Comparison of ENCODE assay signal across 21 cellular contexts in the genomic region with DNA sequence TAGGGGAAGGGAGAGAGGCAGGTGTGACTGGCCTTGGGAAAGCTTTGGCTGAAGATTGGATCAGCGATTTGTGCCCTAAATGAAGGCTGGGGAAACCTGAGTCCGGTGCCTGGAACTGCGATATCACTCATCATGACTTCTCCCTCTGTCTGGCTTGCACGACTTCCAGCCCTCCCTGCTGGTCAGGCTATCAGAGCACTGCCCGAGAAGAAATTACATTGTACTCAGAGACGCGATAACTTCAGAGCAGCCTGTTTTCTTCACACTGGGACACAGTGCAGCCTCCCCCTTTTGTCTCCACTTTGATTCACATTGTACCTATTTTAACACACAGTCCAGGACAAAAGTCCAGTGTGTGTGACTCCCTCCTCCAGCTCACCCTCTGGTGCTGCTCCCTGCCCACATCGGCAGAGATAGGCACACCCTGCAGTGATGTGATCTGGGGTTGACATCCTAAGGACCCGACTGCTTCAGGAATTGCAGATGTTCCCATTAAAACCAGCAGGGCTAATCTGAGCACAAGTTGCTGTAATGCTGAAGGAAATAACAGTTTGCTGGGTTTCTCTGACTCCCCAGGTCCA.
DNase-seq lines count a peak whose midpoint lies in the region; ATAC-seq, FAIRE-seq and TF ChIP-seq lines count a peak whose summit lies in the region.
"Had no signal": no experiment of that assay in that cellular context is flagged by ENCODE, and none has a peak within 500 bp of the region (broad histone marks: within the 10 kb centered on the region; RNA-seq: fewer than 3 reads in every experiment).

No MANE protein-coding gene starts in this region.

- TF ChIP-seq RAD21 in HepG2 (CRISPR knock-in tag; IDR thresholded peaks at IDR 0.05) = no peak

- H2AFZ ChIP-seq in GM23338 = peak overlapping the region; percentile 83; the same call in 1 of the 2 replicates
- no peak overlapping the region for H2AFZ ChIP-seq in HepG2 (ENCODE audit: low read length)
- no peak overlapping the region for H2AFZ ChIP-seq in hepatocyte

- POLR2A ChIA-PET in HepG2 (lab: Yijun Ruan, JAX) = no interaction called here

- TF ChIP-seq POLR2A in HepG2 (IDR thresholded peaks at IDR 0.05; ENCODE audit: insufficient read depth in 1 of 2, low read depth in 2 of 2, low read length in 2 of 2) = no peak

- TF ChIP-seq CTCF in GM23338 (conservative IDR thresholded peaks at IDR 0.05; ENCODE audit: low read depth in 2 of 2) (no peak), HepG2 (CRISPR knock-in tag; IDR thresholded peaks at IDR 0.05) (no peak), hepatocyte (IDR thresholded peaks at IDR 0.05; ENCODE audit: poor library complexity) (no peak)

- no peaks in the 10 kb centered on the region for H3K9me3 Mint-ChIP-seq in GM23338

- CTCF ChIA-PET in HepG2 (lab: Yijun Ruan, JAX; ENCODE audit: low intra/inter-chr PET ratio, low total read pairs) = no interaction called here

- no peaks in the 10 kb centered on the region; the same call in 2 of the 3 replicates for H3K4me1 Mint-ChIP-seq in GM23338
- H3K4me1 Mint-ChIP-seq: CD8-positive, alpha-beta memory T cell had no signal

- H3K27ac ChIP-seq in GM23338 (ENCODE audit: low read depth) (no peak overlapping the region), HepG2 (ENCODE audit: extremely low read length, insufficient read depth, low read length) (no peak overlapping the region), small intestine (ENCODE audit: low read depth in 1 of 2, low read length in 1 of 2) (no peak overlapping the region), hepatocyte (no peak overlapping the region)
- H3K27ac ChIP-seq: Peyer's patch, SK-N-MC had no signal

- no peaks in the 10 kb centered on the region for H3F3A ChIP-seq in GM23338 (replicated peaks; ENCODE audit: low read depth)

- no peak overlapping the region for H3K4me2 ChIP-seq in GM23338
- no peak overlapping the region for H3K4me2 ChIP-seq in HepG2 (ENCODE audit: low read depth, low read length)
- H3K4me2 ChIP-seq in hepatocyte = no peak overlapping the region

- no peak overlapping the region for H3K9ac ChIP-seq in HepG2 (ENCODE audit: insufficient read depth, low read depth, low read length)

- peak; percentile 44; the same call in 2 of the 3 replicates for ATAC-seq in GM23338
- peak; percentile 60 for ATAC-seq in HepG2
- ATAC-seq in GM19328 (IDR thresholded peaks at IDR 0.05; ENCODE audit: unreplicated experiment) = no peak

- H3K4me3 ChIP-seq in GM23338 = no peak overlapping the region
- H3K4me3 ChIP-seq in HepG2 (replicated peaks in 1 of 3; ENCODE audit: insufficient read depth in 1 of 3, low read depth in 2 of 3, low read length in 3 of 3) = no peak overlapping the region
- no peak overlapping the region for H3K4me3 ChIP-seq in small intestine (ENCODE audit: low read depth in 1 of 2, low read length in 2 of 2)
- no peak overlapping the region for H3K4me3 ChIP-seq in hepatocyte
- H3K4me3 ChIP-seq: Peyer's patch, SK-N-MC had no signal

- WGBS in HepG2 (ENCODE audit: low lambda C conversion rate) = 38% methylated on average over 5 of the region's 9 CpGs
- 25 to 54% (median 26%) methylated on average over 9 of the region's 9 CpGs for WGBS in small intestine, 3 donors
- 65% methylated on average over 9 of the region's 9 CpGs for WGBS in hepatocyte (ENCODE audit: low lambda C conversion rate, missing lambda C conversion rate)

- TF ChIP-seq EP300 in HepG2 (IDR thresholded peaks at IDR 0.05; ENCODE audit: low read depth in 2 of 2, low read length in 2 of 2) = no peak
- no peak for TF ChIP-seq EP300 in HepG2 (CRISPR knock-in tag; IDR thresholded peaks at IDR 0.05; ENCODE audit: borderline replicate concordance)

- H3K79me2 ChIP-seq in GM23338 (replicated peaks; ENCODE audit: insufficient read depth) (no peaks in the 10 kb centered on the region), HepG2 (ENCODE audit: insufficient read depth, low read length) (no peaks in the 10 kb centered on the region), hepatocyte (no peaks in the 10 kb centered on the region)

- H3K27me3 Mint-ChIP-seq in GM23338 (ENCODE audit: insufficient read depth, low read depth, poor library complexity) = peaks cover 4% of the 10 kb centered on the region

- intact Hi-C loops in HepG2 (cut with micrococcal nuclease; ENCODE audit: unreplicated experiment) = no loop called here

- no peaks in the 10 kb centered on the region for H4K20me1 ChIP-seq in GM23338 (replicated peaks; ENCODE audit: insufficient read depth)
- no peaks in the 10 kb centered on the region for H4K20me1 ChIP-seq in HepG2 (ENCODE audit: insufficient read depth, low read length)
- H4K20me1 ChIP-seq in hepatocyte (ENCODE audit: insufficient read depth, poor library complexity, severe bottlenecking) = no peaks in the 10 kb centered on the region

- H3K4me1 ChIP-seq in GM23338 (ENCODE audit: insufficient read depth) = no peaks in the 10 kb centered on the region
- no peaks in the 10 kb centered on the region for H3K4me1 ChIP-seq in HepG2 (ENCODE audit: insufficient read depth, low read length)
- no peaks in the 10 kb centered on the region for H3K4me1 ChIP-seq in small intestine (ENCODE audit: control insufficient read depth in 2 of 2, insufficient read depth in 1 of 2, low read depth in 1 of 2, low read length in 1 of 2)
- no peaks in the 10 kb centered on the region for H3K4me1 ChIP-seq in hepatocyte (ENCODE audit: insufficient read depth)
- H3K4me1 ChIP-seq: Peyer's patch had no signal

- H3K36me3 ChIP-seq in GM23338 (ENCODE audit: insufficient read depth) (no peaks in the 10 kb centered on the region), HepG2 (replicated peaks in 1 of 2; ENCODE audit: control insufficient read depth in 1 of 2, insufficient read depth in 2 of 2, low read length in 2 of 2) (no peaks in the 10 kb centered on the region), small intestine (ENCODE audit: control insufficient read depth in 2 of 2, insufficient read depth in 2 of 2, low read length in 2 of 2) (no peaks in the 10 kb centered on the region), hepatocyte (replicated peaks; ENCODE audit: insufficient read depth, low read depth) (no peaks in the 10 kb centered on the region)
- H3K36me3 ChIP-seq: Peyer's patch had no signal

- no TSS peak for BruUV-seq in HepG2 (replicated peaks; lab: Mats Ljungman, UMichigan)

- no peak for FAIRE-seq in HepG2 (lab: Jason Lieb, UNC)
- FAIRE-seq in small intestine (lab: Jason Lieb, UNC) = no peak
- FAIRE-seq: D721Med had no signal

- no peaks in the 10 kb centered on the region for H3K9me3 ChIP-seq in HepG2 (ENCODE audit: low read length)
- H3K9me3 ChIP-seq in small intestine (ENCODE audit: control insufficient read depth, low read depth) = no peaks in the 10 kb centered on the region
- H3K9me3 ChIP-seq in hepatocyte (ENCODE audit: low read depth) = no peaks in the 10 kb centered on the region
- H3K9me3 ChIP-seq: Peyer's patch had no signal

- no peaks in the 10 kb centered on the region for H3K36me3 Mint-ChIP-seq in GM23338 (ENCODE audit: low read depth)
- H3K36me3 Mint-ChIP-seq: CD8-positive, alpha-beta memory T cell had no signal

- in situ Hi-C loops in HepG2 (cut with HindIII; ENCODE audit: extremely low pct_ligation_motif_present, low pct_unique_long_range_greater_than_20kb) = no loop called here

- DNase-seq in GM23338 (ENCODE audit: low spot score) (no peak), cerebellar cortex (ENCODE audit: low spot score) (peak; percentile 22), HepG2 (ENCODE audit: low spot score) (no peak), small intestine (peak; percentile 16), hepatocyte (ENCODE audit: low spot score) (no peak), NCI-H1436 (lab: John Stamatoyannopoulos, UW) (no peak)
- DNase-seq: C1 segment of cervical spinal cord; CD8-positive, alpha-beta memory T cell; DMS79; HCEC 1CT; Kasumi-1; MM.1S; NCI-H1092; NCI-H2081; NCI-H510A; NCI-H748 treated with DMSO at 0.1 percent for 48 hours; NK-92 treated with Interleukin-12 subunit alpha and Interleukin-12 subunit beta, amount 100 ng/mL, for 24 hours; Peyer's patch had no signal

- no peak overlapping the region for H3K4me3 Mint-ChIP-seq in GM23338
- H3K4me3 Mint-ChIP-seq: CD8-positive, alpha-beta memory T cell had no signal

- no peaks in the 10 kb centered on the region for H3K9me2 ChIP-seq in GM23338 (ENCODE audit: insufficient read depth)
- no peaks in the 10 kb centered on the region for H3K9me2 ChIP-seq in hepatocyte (replicated peaks; ENCODE audit: insufficient read depth)

- H3K27ac Mint-ChIP-seq in GM23338 = no peak overlapping the region
- H3K27ac Mint-ChIP-seq: CD8-positive, alpha-beta memory T cell had no signal

- H3K27me3 ChIP-seq in GM23338 (ENCODE audit: insufficient read depth) (no peaks in the 10 kb centered on the region), HepG2 (ENCODE audit: control insufficient read depth in 1 of 2, insufficient read depth in 2 of 2, low read length in 2 of 2) (peaks cover 0 to 6% of the 10 kb centered on the region in 2 experiments; a peak in 1 of 5 replicates), small intestine (ENCODE audit: control insufficient read depth in 2 of 2, insufficient read depth in 2 of 2, low read length in 2 of 2) (peaks cover 0 to 2% of the 10 kb centered on the region in 2 donors), hepatocyte (no peaks in the 10 kb centered on the region)
- H3K27me3 ChIP-seq: Peyer's patch had no signal

TF ChIP-seq in GM23338, 12 proteins besides CTCF, POLR2A, EP300 and RAD21 (continues in another document):
- TF ChIP-seq, protein P1, sequence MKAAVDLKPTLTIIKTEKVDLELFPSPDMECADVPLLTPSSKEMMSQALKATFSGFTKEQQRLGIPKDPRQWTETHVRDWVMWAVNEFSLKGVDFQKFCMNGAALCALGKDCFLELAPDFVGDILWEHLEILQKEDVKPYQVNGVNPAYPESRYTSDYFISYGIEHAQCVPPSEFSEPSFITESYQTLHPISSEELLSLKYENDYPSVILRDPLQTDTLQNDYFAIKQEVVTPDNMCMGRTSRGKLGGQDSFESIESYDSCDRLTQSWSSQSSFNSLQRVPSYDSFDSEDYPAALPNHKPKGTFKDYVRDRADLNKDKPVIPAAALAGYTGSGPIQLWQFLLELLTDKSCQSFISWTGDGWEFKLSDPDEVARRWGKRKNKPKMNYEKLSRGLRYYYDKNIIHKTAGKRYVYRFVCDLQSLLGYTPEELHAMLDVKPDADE (IDR thresholded peaks at IDR 0.05) = no peak
- TF ChIP-seq JUNB (IDR thresholded peaks at IDR 0.05; ENCODE audit: unreplicated experiment) = no peak
- no peak for TF ChIP-seq STAT1 (IDR thresholded peaks at IDR 0.05; ENCODE audit: unreplicated experiment)

TF ChIP-seq in HepG2, 621 proteins besides CTCF, POLR2A, EP300 and RAD21 (continues in another document):
- TF ChIP-seq SKI (IDR thresholded peaks at IDR 0.05; ENCODE audit: partially characterized antibody) = no peak
- TF ChIP-seq ZNF230 (CRISPR knock-in tag; IDR thresholded peaks at IDR 0.05) = no peak
- no peak for TF ChIP-seq ZNF577 (CRISPR knock-in tag; IDR thresholded peaks at IDR 0.05; ENCODE audit: borderline replicate concordance, low read depth)
- no peak for TF ChIP-seq ZIK1 (CRISPR knock-in tag; IDR thresholded peaks at IDR 0.05; ENCODE audit: borderline replicate concordance, low read depth)
- TF ChIP-seq ZNF552 (CRISPR knock-in tag; IDR thresholded peaks at IDR 0.05; ENCODE audit: borderline replicate concordance) = no peak
- TF ChIP-seq PHF20 (CRISPR knock-in tag; IDR thresholded peaks at IDR 0.05) = no peak
- no peak for TF ChIP-seq ZFAT (CRISPR knock-in tag; conservative IDR thresholded peaks at IDR 0.05)

Comparison
In these comparisons a context has a peak if more than half of its experiments do, and no peak if none do; other contexts are left out.
1. DNase-seq: peak in cerebellar cortex (single experiment) and small intestine (single experiment); none in GM23338 (single experiment), HepG2 (single experiment), hepatocyte (single experiment) and NCI-H1436 (single experiment).